In the genomic region with DNA sequence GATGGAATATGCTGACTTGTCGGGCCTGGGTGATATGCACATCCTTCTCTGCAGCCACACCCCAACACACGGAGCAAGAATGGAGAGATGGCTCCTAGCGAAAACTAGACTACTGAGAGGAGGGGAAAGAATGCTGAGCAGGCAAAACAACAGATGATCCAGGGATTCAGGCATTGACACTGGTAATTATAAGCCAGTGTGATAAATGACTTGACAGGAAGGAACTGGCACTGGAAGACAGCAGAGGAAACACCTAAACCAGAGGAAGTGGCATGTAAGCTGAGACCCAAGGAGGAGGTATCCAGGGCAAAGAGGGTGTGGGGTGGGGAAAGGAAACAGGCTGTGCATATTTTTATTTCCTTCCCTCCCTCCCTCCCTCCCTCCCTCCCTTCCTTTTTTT, we compare ENCODE assay signal across 1 cellular context.
TF ChIP-seq lines count a peak whose summit lies in the region.

No MANE protein-coding gene starts in this region.

TF ChIP-seq in K562, 482 proteins besides CTCF, POLR2A, EP300 and RAD21 (continued from another document):
- TF ChIP-seq DEAF1 (CRISPR knock-in tag; IDR thresholded peaks at IDR 0.05), result no peak
- TF ChIP-seq, protein P1, sequence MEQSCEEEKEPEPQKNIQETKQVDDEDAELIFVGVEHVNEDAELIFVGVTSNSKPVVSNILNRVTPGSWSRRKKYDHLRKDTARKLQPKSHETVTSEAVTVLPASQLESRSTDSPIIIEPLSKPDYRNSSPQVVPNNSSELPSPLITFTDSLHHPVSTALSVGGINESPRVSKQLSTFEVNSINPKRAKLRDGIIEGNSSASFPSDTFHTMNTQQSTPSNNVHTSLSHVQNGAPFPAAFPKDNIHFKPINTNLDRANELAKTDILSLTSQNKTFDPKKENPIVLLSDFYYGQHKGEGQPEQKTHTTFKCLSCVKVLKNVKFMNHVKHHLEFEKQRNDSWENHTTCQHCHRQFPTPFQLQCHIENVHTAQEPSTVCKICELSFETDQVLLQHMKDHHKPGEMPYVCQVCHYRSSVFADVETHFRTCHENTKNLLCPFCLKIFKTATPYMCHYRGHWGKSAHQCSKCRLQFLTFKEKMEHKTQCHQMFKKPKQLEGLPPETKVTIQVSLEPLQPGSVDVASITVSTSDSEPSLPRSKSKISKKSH (CRISPR knock-in tag; IDR thresholded peaks at IDR 0.05), result no peak
- peak; percentile 92 for TF ChIP-seq MAFF (IDR thresholded peaks at IDR 0.05; ENCODE audit: low read length)
- TF ChIP-seq DPF2 (IDR thresholded peaks at IDR 0.05), result no peak
- TF ChIP-seq PBX2 (CRISPR knock-in tag; IDR thresholded peaks at IDR 0.05; ENCODE audit: low read depth), result no peak
- 0 out of 2 replicates have a peak, but pooled peaks have one; percentile 14 for TF ChIP-seq PBX2 (tag; conservative IDR thresholded peaks at IDR 0.05; ENCODE audit: low read depth)
- peak; percentile 98 for TF ChIP-seq ZNF316 (IDR thresholded peaks at IDR 0.05)
- no peak for TF ChIP-seq SUPT5H (IDR thresholded peaks at IDR 0.05)
- no peak for TF ChIP-seq NCOA2 (IDR thresholded peaks at IDR 0.05; ENCODE audit: partially characterized antibody in 2 of 2)
- no peak for TF ChIP-seq NEUROD1 (IDR thresholded peaks at IDR 0.05; ENCODE audit: borderline replicate concordance, low read depth, low read length, partially characterized antibody)
- no peak for TF ChIP-seq ZNF609 (CRISPR knock-in tag; IDR thresholded peaks at IDR 0.05; ENCODE audit: borderline replicate concordance)
- TF ChIP-seq, protein P2, sequence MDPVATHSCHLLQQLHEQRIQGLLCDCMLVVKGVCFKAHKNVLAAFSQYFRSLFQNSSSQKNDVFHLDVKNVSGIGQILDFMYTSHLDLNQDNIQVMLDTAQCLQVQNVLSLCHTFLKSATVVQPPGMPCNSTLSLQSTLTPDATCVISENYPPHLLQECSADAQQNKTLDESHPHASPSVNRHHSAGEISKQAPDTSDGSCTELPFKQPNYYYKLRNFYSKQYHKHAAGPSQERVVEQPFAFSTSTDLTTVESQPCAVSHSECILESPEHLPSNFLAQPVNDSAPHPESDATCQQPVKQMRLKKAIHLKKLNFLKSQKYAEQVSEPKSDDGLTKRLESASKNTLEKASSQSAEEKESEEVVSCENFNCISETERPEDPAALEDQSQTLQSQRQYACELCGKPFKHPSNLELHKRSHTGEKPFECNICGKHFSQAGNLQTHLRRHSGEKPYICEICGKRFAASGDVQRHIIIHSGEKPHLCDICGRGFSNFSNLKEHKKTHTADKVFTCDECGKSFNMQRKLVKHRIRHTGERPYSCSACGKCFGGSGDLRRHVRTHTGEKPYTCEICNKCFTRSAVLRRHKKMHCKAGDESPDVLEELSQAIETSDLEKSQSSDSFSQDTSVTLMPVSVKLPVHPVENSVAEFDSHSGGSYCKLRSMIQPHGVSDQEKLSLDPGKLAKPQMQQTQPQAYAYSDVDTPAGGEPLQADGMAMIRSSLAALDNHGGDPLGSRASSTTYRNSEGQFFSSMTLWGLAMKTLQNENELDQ (CRISPR knock-in tag; IDR thresholded peaks at IDR 0.05; ENCODE audit: borderline replicate concordance), result no peak
- TF ChIP-seq ZNF124 (CRISPR knock-in tag; IDR thresholded peaks at IDR 0.05), result no peak
- TF ChIP-seq MAFG (tag; conservative IDR thresholded peaks at IDR 0.05), result peak; percentile 94
- TF ChIP-seq ZNF507 (tag; conservative IDR thresholded peaks at IDR 0.05), result no peak
- TF ChIP-seq PKNOX1 (IDR thresholded peaks at IDR 0.05), result peak; percentile 32; the same call in 1 of the 2 replicates
- TF ChIP-seq MXD1 (CRISPR knock-in tag; IDR thresholded peaks at IDR 0.05; ENCODE audit: borderline replicate concordance, poor library complexity, severe bottlenecking), result no peak
- TF ChIP-seq C11orf30 (IDR thresholded peaks at IDR 0.05; ENCODE audit: low read depth), result peak; percentile 96
